8 cellular contexts compared by ENCODE assay signal in genomic region chr6:43476744-43477143, GRCh38. TPM values are rescaled to one million over a fixed set of nuclear protein-coding genes. Genes with fewer than 3 reads are reported as not detected.
DNase-seq lines count a peak whose midpoint lies in the region; ATAC-seq and TF ChIP-seq lines count a peak whose summit lies in the region.

No MANE protein-coding gene starts in this region.

- H3K4me1 ChIP-seq in tibial nerve: peaks cover 0 to 34% (median 13%) of the 10 kb centered on the region in 4 donors

- peaks cover 4% of the 10 kb centered on the region for H3K36me3 Mint-ChIP-seq in activated T-cell treated with anti-CD3 and anti-CD28 coated beads, Interleukin-2, amount 50 U/mL, for 4 hours (ENCODE audit: insufficient read depth)
- H3K36me3 Mint-ChIP-seq in activated T-helper 17 cell treated with anti-CD3 and anti-CD28 coated beads, Interleukin-2, amount 50 U/mL, for 72 hours (ENCODE audit: low read depth): peaks cover 24% of the 10 kb centered on the region

- peak overlapping the region; percentile 71 to 89 (median 88) for H3K27ac ChIP-seq in tibial nerve

- H3K4me3 ChIP-seq in kidney epithelial cell (ENCODE audit: low read depth, low read length) (peak overlapping the region; percentile 72), tibial nerve (peak overlapping the region; percentile 62 to 75 (median 68))

- 29 to 41% methylated on average over 2 of the region's 2 CpGs for WGBS in tibial nerve, 2 donors

- peaks cover 37% of the 10 kb centered on the region for H3K4me1 Mint-ChIP-seq in activated T-cell treated with anti-CD3 and anti-CD28 coated beads, Interleukin-2, amount 50 U/mL, for 4 hours (ENCODE audit: low read depth)
- H3K4me1 Mint-ChIP-seq in activated T-helper 17 cell treated with anti-CD3 and anti-CD28 coated beads, Interleukin-2, amount 50 U/mL, for 72 hours: peaks cover 24% of the 10 kb centered on the region

- ATAC-seq in activated T-cell treated with anti-CD3 and anti-CD28 coated beads, Interleukin-2, amount 50 U/mL, for 4 hours: no peak
- no peak for ATAC-seq in activated T-helper 17 cell treated with anti-CD3 and anti-CD28 coated beads, Interleukin-2, amount 50 U/mL, for 72 hours (replicated peaks)
- ATAC-seq in HG03196 (IDR thresholded peaks at IDR 0.05; ENCODE audit: unreplicated experiment): no peak

- H3K9me3 Mint-ChIP-seq in activated T-cell treated with anti-CD3 and anti-CD28 coated beads, Interleukin-2, amount 50 U/mL, for 4 hours: no peaks in the 10 kb centered on the region
- no peaks in the 10 kb centered on the region for H3K9me3 Mint-ChIP-seq in activated T-helper 17 cell treated with anti-CD3 and anti-CD28 coated beads, Interleukin-2, amount 50 U/mL, for 72 hours

- peak overlapping the region; percentile 95 for H3K27ac Mint-ChIP-seq in activated T-helper 17 cell treated with anti-CD3 and anti-CD28 coated beads, Interleukin-2, amount 50 U/mL, for 72 hours

- no peak for TF ChIP-seq EP300 in tibial nerve (IDR thresholded peaks at IDR 0.05)

- no peak for TF ChIP-seq POLR2A in tibial nerve (IDR thresholded peaks at IDR 0.05)

- H3K4me3 Mint-ChIP-seq in activated T-cell treated with anti-CD3 and anti-CD28 coated beads, Interleukin-2, amount 50 U/mL, for 4 hours: peak overlapping the region; percentile 97
- H3K4me3 Mint-ChIP-seq in activated T-helper 17 cell treated with anti-CD3 and anti-CD28 coated beads, Interleukin-2, amount 50 U/mL, for 72 hours: peak overlapping the region; percentile 89

- H3K36me3 ChIP-seq in kidney epithelial cell (ENCODE audit: control insufficient read depth, insufficient read depth, low read length) (no peaks in the 10 kb centered on the region), tibial nerve (no peaks in the 10 kb centered on the region)

- H3K27me3 Mint-ChIP-seq in activated T-cell treated with anti-CD3 and anti-CD28 coated beads, Interleukin-2, amount 50 U/mL, for 4 hours (ENCODE audit: low read depth): no peaks in the 10 kb centered on the region
- H3K27me3 Mint-ChIP-seq in activated T-helper 17 cell treated with anti-CD3 and anti-CD28 coated beads, Interleukin-2, amount 50 U/mL, for 72 hours: no peaks in the 10 kb centered on the region

- H3K27me3 ChIP-seq in kidney epithelial cell (ENCODE audit: control insufficient read depth, insufficient read depth, low read length): no peaks in the 10 kb centered on the region
- no peaks in the 10 kb centered on the region for H3K27me3 ChIP-seq in tibial nerve

- no peak for DNase-seq in activated T-cell treated with anti-CD3 and anti-CD28 coated beads, Interleukin-2, amount 50 U/mL, for 4 hours
- DNase-seq in activated T-cell treated with anti-CD3 and anti-CD28 coated beads, Interleukin-2, amount 50 U/mL, for 1 hour: no peak
- no peak for DNase-seq in kidney epithelial cell (ENCODE audit: low read depth)
- DNase-seq in tibial nerve (ENCODE audit: low spot score in 2 of 2): no peak
- no peak for DNase-seq in cerebellum (ENCODE audit: low spot score)
- DNase-seq in NCI-H1436 treated with DMSO at 0.1 percent for 48 hours (lab: John Stamatoyannopoulos, UW): no peak

- H3K9me3 ChIP-seq in tibial nerve: no peaks in the 10 kb centered on the region

- TF ChIP-seq CTCF in kidney epithelial cell (IDR thresholded peaks at IDR 0.05; ENCODE audit: insufficient read depth, low read length, poor library complexity, severe bottlenecking) (no peak), tibial nerve (IDR thresholded peaks at IDR 0.05) (no peak)

RNA-seq across cellular contexts. Expression of gene TJAP1, which starts 0.6 kb away (rescaled TPM):
- total RNA-seq in activated T-cell treated with anti-CD3 and anti-CD28 coated beads, Interleukin-2, amount 50 U/mL, for 4 hours: 10 to 100 TPM; 45.5 to 52.8 (median 46.2) TPM
- 10 to 100 TPM; 37.8 to 38.4 TPM for total RNA-seq in activated T-helper 17 cell treated with anti-CD3 and anti-CD28 coated beads, Interleukin-2, amount 50 U/mL, for 72 hours
- total RNA-seq in kidney epithelial cell (31.7 and 42.7 TPM in 2 replicates), tibial nerve (10 to 100 TPM; 30.2 to 43.8 (median 32.3) TPM), cerebellum (7.3 TPM)

RNA-seq across cellular contexts. Expression of gene DLK2, which starts 21.4 kb away (rescaled TPM):
- total RNA-seq in activated T-cell treated with anti-CD3 and anti-CD28 coated beads, Interleukin-2, amount 50 U/mL, for 4 hours: 1 to 10 TPM; 5.0 to 9.0 (median 6.7) TPM
- 1 to 10 TPM; 1.3 to 2.8 TPM for total RNA-seq in activated T-helper 17 cell treated with anti-CD3 and anti-CD28 coated beads, Interleukin-2, amount 50 U/mL, for 72 hours
- total RNA-seq in kidney epithelial cell (not detected in 2 replicates), tibial nerve (1 to 10 TPM in 2 of 4 donors, not detected in 2; 1.0 to 3.5 TPM), cerebellum (6.2 TPM)

RNA-seq across cellular contexts. Expression of gene LRRC73, which starts 33.4 kb away (rescaled TPM):
- under 1 TPM; 0.16 to 0.47 (median 0.20) TPM for total RNA-seq in activated T-cell treated with anti-CD3 and anti-CD28 coated beads, Interleukin-2, amount 50 U/mL, for 4 hours
- under 1 TPM; 0.26 to 0.35 TPM for total RNA-seq in activated T-helper 17 cell treated with anti-CD3 and anti-CD28 coated beads, Interleukin-2, amount 50 U/mL, for 72 hours
- not detected in 2 replicates for total RNA-seq in kidney epithelial cell
- 1 to 10 TPM in 3 of 4 donors, under 1 TPM in 1; 0.59 to 2.4 (median 1.3) TPM for total RNA-seq in tibial nerve
- total RNA-seq in cerebellum: 1.8 TPM

RNA-seq across cellular contexts. Expression of gene YIPF3, which starts 40.0 kb away (rescaled TPM):
- total RNA-seq in activated T-cell treated with anti-CD3 and anti-CD28 coated beads, Interleukin-2, amount 50 U/mL, for 4 hours: 10 to 100 TPM; 33.3 to 40.9 (median 35.4) TPM
- total RNA-seq in activated T-helper 17 cell treated with anti-CD3 and anti-CD28 coated beads, Interleukin-2, amount 50 U/mL, for 72 hours: 10 to 100 TPM; 51.5 to 66.7 TPM
- total RNA-seq in kidney epithelial cell (149 and 153 TPM in 2 replicates), tibial nerve (100 to 1,000 TPM in 1 of 4 donors, 10 to 100 TPM in 3; 61.7 to 105 (median 77.9) TPM), cerebellum (46.5 TPM)

RNA-seq across cellular contexts. Expression of gene POLR1C, which starts 40.1 kb away (rescaled TPM):
- total RNA-seq in activated T-cell treated with anti-CD3 and anti-CD28 coated beads, Interleukin-2, amount 50 U/mL, for 4 hours: 100 to 1,000 TPM; 192 to 231 (median 200) TPM
- total RNA-seq in activated T-helper 17 cell treated with anti-CD3 and anti-CD28 coated beads, Interleukin-2, amount 50 U/mL, for 72 hours: 10 to 100 TPM; 30.1 to 67.8 TPM
- total RNA-seq in kidney epithelial cell (36.7 and 46.8 TPM in 2 replicates), tibial nerve (10 to 100 TPM; 24.5 to 45.5 (median 29.7) TPM), cerebellum (20.9 TPM)
